ENCODE assay signal across 1 cellular context in genomic region chrX:140034916-140035315, GRCh38.
TF ChIP-seq lines count a peak whose summit lies in the region.

No MANE protein-coding gene starts in this region.

TF ChIP-seq in HCT116, 20 proteins besides CTCF, POLR2A, EP300 and RAD21:
- TF ChIP-seq SIN3A (IDR thresholded peaks at IDR 0.05; ENCODE audit: low read depth) (no peak), SP1 (IDR thresholded peaks at IDR 0.05; ENCODE audit: low read depth) (no peak), POLR2AphosphoS5 (IDR thresholded peaks at IDR 0.05; ENCODE audit: low read depth, low read length) (no peak), CBX3 (IDR thresholded peaks at IDR 0.05; ENCODE audit: low read depth) (no peak), EZH2phosphoT487 (IDR thresholded peaks at IDR 0.05; ENCODE audit: borderline replicate concordance) (no peak), ELF1 (IDR thresholded peaks at IDR 0.05; ENCODE audit: borderline replicate concordance, low read depth) (no peak), EZH2 (IDR thresholded peaks at IDR 0.05) (no peak), FOSL1 (IDR thresholded peaks at IDR 0.05; ENCODE audit: low read depth) (no peak), SRF (IDR thresholded peaks at IDR 0.05; ENCODE audit: low read depth) (no peak), EGR1 (IDR thresholded peaks at IDR 0.05; ENCODE audit: low read depth) (no peak), ZNF274 (IDR thresholded peaks at IDR 0.05; ENCODE audit: low read depth, low read length) (no peak), CEBPB (IDR thresholded peaks at IDR 0.05; ENCODE audit: low read depth) (no peak), ATF3 (IDR thresholded peaks at IDR 0.05) (no peak), YY1 (IDR thresholded peaks at IDR 0.05; ENCODE audit: extremely low read depth, insufficient replicate concordance, low read depth, low read length) (no peak), MAX (IDR thresholded peaks at IDR 0.05) (no peak), ZFX (IDR thresholded peaks at IDR 0.05) (no peak), JUND (IDR thresholded peaks at IDR 0.05) (no peak), TCF7L2 (IDR thresholded peaks at IDR 0.05; ENCODE audit: borderline replicate concordance, extremely low read depth, insufficient read depth, insufficient read length) (no peak), REST (IDR thresholded peaks at IDR 0.05; ENCODE audit: low read depth) (no peak), ZBTB33 (IDR thresholded peaks at IDR 0.05; ENCODE audit: extremely low read depth, insufficient replicate concordance, low read length) (no peak)
